In genomic region chr20:57698191-57698866, GRCh38 we compare ENCODE assay signal across 9 cellular contexts.
A peak's percentile ranks its signal among the peaks of the same experiment; 100 is the strongest.
DNase-seq lines count a peak whose midpoint lies in the region; ATAC-seq and TF ChIP-seq lines count a peak whose summit lies in the region.
"Had no signal": no experiment of that assay in that cellular context is flagged by ENCODE, and none has a peak within 500 bp of the region (broad histone marks: within the 10 kb centered on the region; RNA-seq: fewer than 3 reads in every experiment).

No MANE protein-coding gene starts in this region.

- no peak for ATAC-seq in HG03159 (IDR thresholded peaks at IDR 0.05; ENCODE audit: unreplicated experiment)
- ATAC-seq in GM21825 (IDR thresholded peaks at IDR 0.05; ENCODE audit: unreplicated experiment): no peak

- peak; percentile 61 for DNase-seq in GOT3 (lab: John Stamatoyannopoulos, UW)
- peak; percentile 90 to 97 for DNase-seq in cardiac fibroblast (ENCODE audit: low read depth in 2 of 2)
- DNase-seq in retinal pigment epithelial cell (ENCODE audit: low read depth): peak; percentile 98
- no peak for DNase-seq in globus pallidus (ENCODE audit: low spot score)
- no peak for DNase-seq in SKM-1 (lab: John Stamatoyannopoulos, UW; ENCODE audit: unreplicated experiment)

- TF ChIP-seq CTCF in VCaP (conservative IDR thresholded peaks at IDR 0.05): no peak
- TF ChIP-seq CTCF in cardiac fibroblast (IDR thresholded peaks at IDR 0.05; ENCODE audit: low read depth, low read length): no peak
- no peak for TF ChIP-seq CTCF in retinal pigment epithelial cell (conservative IDR thresholded peaks at IDR 0.05; ENCODE audit: low read depth, low read length)

- H3K27ac ChIP-seq in VCaP: peak overlapping the region; percentile 99
- H3K27ac ChIP-seq: HL-60 had no signal

- H3K4me3 ChIP-seq in cardiac fibroblast (replicated peaks in 1 of 2; ENCODE audit: low read depth in 2 of 2, low read length in 2 of 2) (no peak overlapping the region), retinal pigment epithelial cell (ENCODE audit: low read length) (peak overlapping the region; percentile 5)

Comparison
In these comparisons a context has a peak if more than half of its experiments do, and no peak if none do; other contexts are left out.
1. DNase-seq: peak in GOT3 (single experiment), cardiac fibroblast (2 of 2) and retinal pigment epithelial cell (single experiment); none in globus pallidus (single experiment) and SKM-1 (single experiment).